In genomic region chr2:112023707-112024106, GRCh38 we compare ENCODE assay signal across 14 cellular contexts.
"Had no signal": no experiment of that assay in that cellular context is flagged by ENCODE, and none has a peak within 500 bp of the region (broad histone marks: within the 10 kb centered on the region; RNA-seq: fewer than 3 reads in every experiment).

No MANE protein-coding gene starts in this region.

- H3K9me3 ChIP-seq: stomach had no signal

- H3K27ac ChIP-seq: hepatocyte, stomach had no signal

- DNase-seq: cerebellar nuclear complex; dorsolateral prefrontal cortex; effector CD8-positive, alpha-beta T cell; foreskin melanocyte; kidney; naive thymus-derived CD4-positive, alpha-beta T cell; posterior cingulate gyrus; stimulated activated CD4-positive, alpha-beta T cell treated with anti-CD3 and anti-CD28 coated beads, Interleukin-4, amount 100 ng/mL, for 24 hours; stimulated activated naive CD4-positive, alpha-beta T cell; stomach; trophoblast cell had no signal

- H2AFZ ChIP-seq: hepatocyte had no signal

- H3K79me2 ChIP-seq: hepatocyte had no signal

- H3K27me3 ChIP-seq: dorsolateral prefrontal cortex, hepatocyte, stomach had no signal

- H3K4me3 ChIP-seq: coronary artery, dorsolateral prefrontal cortex, hepatocyte, smooth muscle cell, stomach had no signal

- ATAC-seq: naive thymus-derived CD4-positive, alpha-beta T cell had no signal

- H3K4me2 ChIP-seq: hepatocyte, smooth muscle cell had no signal
